Comparison of ENCODE assay signal across 1 cellular context in genomic region chr9:107175826-107176500, GRCh38.
TF ChIP-seq lines count a peak whose summit lies in the region.

No MANE protein-coding gene starts in this region.

TF ChIP-seq in SK-N-SH, 30 proteins besides CTCF, POLR2A, EP300 and RAD21 (continued from another document):
- no peak for TF ChIP-seq REST (IDR thresholded peaks at IDR 0.05; ENCODE audit: low read depth, low read length)
- TF ChIP-seq GATA2 (CRISPR knock-in tag; IDR thresholded peaks at IDR 0.05), result no peak
- no peak for TF ChIP-seq SMC3 (IDR thresholded peaks at IDR 0.05; ENCODE audit: low read depth, low read length)
- TF ChIP-seq, protein P1, sequence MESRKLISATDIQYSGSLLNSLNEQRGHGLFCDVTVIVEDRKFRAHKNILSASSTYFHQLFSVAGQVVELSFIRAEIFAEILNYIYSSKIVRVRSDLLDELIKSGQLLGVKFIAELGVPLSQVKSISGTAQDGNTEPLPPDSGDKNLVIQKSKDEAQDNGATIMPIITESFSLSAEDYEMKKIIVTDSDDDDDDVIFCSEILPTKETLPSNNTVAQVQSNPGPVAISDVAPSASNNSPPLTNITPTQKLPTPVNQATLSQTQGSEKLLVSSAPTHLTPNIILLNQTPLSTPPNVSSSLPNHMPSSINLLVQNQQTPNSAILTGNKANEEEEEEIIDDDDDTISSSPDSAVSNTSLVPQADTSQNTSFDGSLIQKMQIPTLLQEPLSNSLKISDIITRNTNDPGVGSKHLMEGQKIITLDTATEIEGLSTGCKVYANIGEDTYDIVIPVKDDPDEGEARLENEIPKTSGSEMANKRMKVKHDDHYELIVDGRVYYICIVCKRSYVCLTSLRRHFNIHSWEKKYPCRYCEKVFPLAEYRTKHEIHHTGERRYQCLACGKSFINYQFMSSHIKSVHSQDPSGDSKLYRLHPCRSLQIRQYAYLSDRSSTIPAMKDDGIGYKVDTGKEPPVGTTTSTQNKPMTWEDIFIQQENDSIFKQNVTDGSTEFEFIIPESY (IDR thresholded peaks at IDR 0.05; ENCODE audit: borderline replicate concordance, low read depth), result no peak
TF ChIP-seq in SK-N-SH: peak in this region for 0.
